3 cellular contexts compared by ENCODE assay signal in genomic region chr10:118430190-118430589, GRCh38.
TF ChIP-seq lines count a peak whose summit lies in the region.

No MANE protein-coding gene starts in this region.

TF ChIP-seq in SK-N-SH treated with all-trans-retinoic acid at 6 μM for 48 hours, 23 proteins besides CTCF, POLR2A, EP300 and RAD21 (continued from another document):
- peak; percentile 50; the same call in 1 of the 2 replicates for TF ChIP-seq ZNF8 (CRISPR knock-in tag; IDR thresholded peaks at IDR 0.05)

TF ChIP-seq in SK-N-SH, 30 proteins besides CTCF, POLR2A, EP300 and RAD21 (continued from another document):
- TF ChIP-seq POLR2AphosphoS5 (IDR thresholded peaks at IDR 0.05; ENCODE audit: low read depth, low read length), result no peak
- TF ChIP-seq, protein P1, sequence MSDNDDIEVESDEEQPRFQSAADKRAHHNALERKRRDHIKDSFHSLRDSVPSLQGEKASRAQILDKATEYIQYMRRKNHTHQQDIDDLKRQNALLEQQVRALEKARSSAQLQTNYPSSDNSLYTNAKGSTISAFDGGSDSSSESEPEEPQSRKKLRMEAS (IDR thresholded peaks at IDR 0.05; ENCODE audit: low read depth), result no peak
- no peak for TF ChIP-seq USF2 (IDR thresholded peaks at IDR 0.05; ENCODE audit: borderline replicate concordance, low read depth, low read length)
- TF ChIP-seq, protein P2, sequence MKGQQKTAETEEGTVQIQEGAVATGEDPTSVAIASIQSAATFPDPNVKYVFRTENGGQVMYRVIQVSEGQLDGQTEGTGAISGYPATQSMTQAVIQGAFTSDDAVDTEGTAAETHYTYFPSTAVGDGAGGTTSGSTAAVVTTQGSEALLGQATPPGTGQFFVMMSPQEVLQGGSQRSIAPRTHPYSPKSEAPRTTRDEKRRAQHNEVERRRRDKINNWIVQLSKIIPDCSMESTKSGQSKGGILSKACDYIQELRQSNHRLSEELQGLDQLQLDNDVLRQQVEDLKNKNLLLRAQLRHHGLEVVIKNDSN (IDR thresholded peaks at IDR 0.05; ENCODE audit: borderline replicate concordance, low read depth), result no peak
- TF ChIP-seq SIN3A (IDR thresholded peaks at IDR 0.05; ENCODE audit: borderline replicate concordance, low read depth, low read length), result no peak
- no peak for TF ChIP-seq GATA2 (CRISPR knock-in tag; IDR thresholded peaks at IDR 0.05)
- TF ChIP-seq ZBTB33 (IDR thresholded peaks at IDR 0.05; ENCODE audit: borderline replicate concordance, low read depth), result no peak
- no peak for TF ChIP-seq TCF12 (IDR thresholded peaks at IDR 0.05)
- TF ChIP-seq CHD2 (IDR thresholded peaks at IDR 0.05; ENCODE audit: low read length, partially characterized antibody), result no peak
- no peak for TF ChIP-seq GABPA (IDR thresholded peaks at IDR 0.05; ENCODE audit: low read depth)
- TF ChIP-seq, protein P3, sequence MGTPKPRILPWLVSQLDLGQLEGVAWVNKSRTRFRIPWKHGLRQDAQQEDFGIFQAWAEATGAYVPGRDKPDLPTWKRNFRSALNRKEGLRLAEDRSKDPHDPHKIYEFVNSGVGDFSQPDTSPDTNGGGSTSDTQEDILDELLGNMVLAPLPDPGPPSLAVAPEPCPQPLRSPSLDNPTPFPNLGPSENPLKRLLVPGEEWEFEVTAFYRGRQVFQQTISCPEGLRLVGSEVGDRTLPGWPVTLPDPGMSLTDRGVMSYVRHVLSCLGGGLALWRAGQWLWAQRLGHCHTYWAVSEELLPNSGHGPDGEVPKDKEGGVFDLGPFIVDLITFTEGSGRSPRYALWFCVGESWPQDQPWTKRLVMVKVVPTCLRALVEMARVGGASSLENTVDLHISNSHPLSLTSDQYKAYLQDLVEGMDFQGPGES (IDR thresholded peaks at IDR 0.05; ENCODE audit: low read depth, low read length), result no peak
- TF ChIP-seq MXI1 (IDR thresholded peaks at IDR 0.05; ENCODE audit: low read depth, low read length), result no peak
- TF ChIP-seq REST (IDR thresholded peaks at IDR 0.05; ENCODE audit: low read depth, low read length), result no peak
- TF ChIP-seq FOSL2 (IDR thresholded peaks at IDR 0.05; ENCODE audit: borderline replicate concordance, low read depth), result no peak
- TF ChIP-seq FOXJ3 (CRISPR knock-in tag; IDR thresholded peaks at IDR 0.05), result no peak
- no peak for TF ChIP-seq SMC3 (IDR thresholded peaks at IDR 0.05; ENCODE audit: low read depth, low read length)
- TF ChIP-seq EZH2phosphoT487 (IDR thresholded peaks at IDR 0.05; ENCODE audit: borderline replicate concordance, low read depth), result no peak
- no peak for TF ChIP-seq ELF1 (IDR thresholded peaks at IDR 0.05)

TF ChIP-seq in HepG2, 621 proteins besides CTCF, POLR2A, EP300 and RAD21:
- TF ChIP-seq ATF6 (CRISPR knock-in tag; conservative IDR thresholded peaks at IDR 0.05) (no peak), ZNF44 (CRISPR knock-in tag; IDR thresholded peaks at IDR 0.05) (no peak), GTF3A (CRISPR knock-in tag; conservative IDR thresholded peaks at IDR 0.05) (no peak), GZF1 (CRISPR knock-in tag; IDR thresholded peaks at IDR 0.05) (no peak), REXO4 (CRISPR knock-in tag; IDR thresholded peaks at IDR 0.05; ENCODE audit: borderline replicate concordance) (no peak), ZNF558 (CRISPR knock-in tag; IDR thresholded peaks at IDR 0.05; ENCODE audit: borderline replicate concordance) (no peak), THAP11 (CRISPR knock-in tag; IDR thresholded peaks at IDR 0.05) (no peak), AHR (CRISPR knock-in tag; IDR thresholded peaks at IDR 0.05) (no peak), IKZF4 (CRISPR knock-in tag; IDR thresholded peaks at IDR 0.05; ENCODE audit: borderline replicate concordance, low read depth, not compliant biosample characterization) (no peak), GATAD1 (CRISPR knock-in tag; IDR thresholded peaks at IDR 0.05) (no peak), NFE2L1 (CRISPR knock-in tag; IDR thresholded peaks at IDR 0.05; ENCODE audit: borderline replicate concordance) (no peak), ZNF431 (CRISPR knock-in tag; IDR thresholded peaks at IDR 0.05; ENCODE audit: borderline replicate concordance, low read depth) (no peak), ZFP1 (CRISPR knock-in tag; IDR thresholded peaks at IDR 0.05) (no peak), HMGA1 (CRISPR knock-in tag; conservative IDR thresholded peaks at IDR 0.05) (no peak), KAT8 (CRISPR knock-in tag; IDR thresholded peaks at IDR 0.05) (no peak)
- TF ChIP-seq, protein P4, sequence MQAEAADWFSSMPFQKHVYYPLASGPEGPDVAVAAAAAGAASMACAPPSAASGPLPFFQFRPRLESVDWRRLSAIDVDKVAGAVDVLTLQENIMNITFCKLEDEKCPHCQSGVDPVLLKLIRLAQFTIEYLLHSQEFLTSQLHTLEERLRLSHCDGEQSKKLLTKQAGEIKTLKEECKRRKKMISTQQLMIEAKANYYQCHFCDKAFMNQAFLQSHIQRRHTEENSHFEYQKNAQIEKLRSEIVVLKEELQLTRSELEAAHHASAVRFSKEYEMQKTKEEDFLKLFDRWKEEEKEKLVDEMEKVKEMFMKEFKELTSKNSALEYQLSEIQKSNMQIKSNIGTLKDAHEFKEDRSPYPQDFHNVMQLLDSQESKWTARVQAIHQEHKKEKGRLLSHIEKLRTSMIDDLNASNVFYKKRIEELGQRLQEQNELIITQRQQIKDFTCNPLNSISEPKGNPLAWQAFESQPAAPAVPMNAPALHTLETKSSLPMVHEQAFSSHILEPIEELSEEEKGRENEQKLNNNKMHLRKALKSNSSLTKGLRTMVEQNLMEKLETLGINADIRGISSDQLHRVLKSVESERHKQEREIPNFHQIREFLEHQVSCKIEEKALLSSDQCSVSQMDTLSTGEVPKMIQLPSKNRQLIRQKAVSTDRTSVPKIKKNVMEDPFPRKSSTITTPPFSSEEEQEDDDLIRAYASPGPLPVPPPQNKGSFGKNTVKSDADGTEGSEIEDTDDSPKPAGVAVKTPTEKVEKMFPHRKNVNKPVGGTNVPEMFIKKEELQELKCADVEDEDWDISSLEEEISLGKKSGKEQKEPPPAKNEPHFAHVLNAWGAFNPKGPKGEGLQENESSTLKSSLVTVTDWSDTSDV (CRISPR knock-in tag; IDR thresholded peaks at IDR 0.05), result no peak
- TF ChIP-seq, protein P5, sequence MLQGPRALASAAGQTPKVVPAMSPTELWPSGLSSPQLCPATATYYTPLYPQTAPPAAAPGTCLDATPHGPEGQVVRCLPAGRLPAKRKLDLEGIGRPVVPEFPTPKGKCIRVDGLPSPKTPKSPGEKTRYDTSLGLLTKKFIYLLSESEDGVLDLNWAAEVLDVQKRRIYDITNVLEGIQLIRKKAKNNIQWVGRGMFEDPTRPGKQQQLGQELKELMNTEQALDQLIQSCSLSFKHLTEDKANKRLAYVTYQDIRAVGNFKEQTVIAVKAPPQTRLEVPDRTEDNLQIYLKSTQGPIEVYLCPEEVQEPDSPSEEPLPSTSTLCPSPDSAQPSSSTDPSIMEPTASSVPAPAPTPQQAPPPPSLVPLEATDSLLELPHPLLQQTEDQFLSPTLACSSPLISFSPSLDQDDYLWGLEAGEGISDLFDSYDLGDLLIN (CRISPR knock-in tag; IDR thresholded peaks at IDR 0.05; ENCODE audit: borderline replicate concordance), result no peak
